ENCODE assay signal across 27 cellular contexts in the genomic region with DNA sequence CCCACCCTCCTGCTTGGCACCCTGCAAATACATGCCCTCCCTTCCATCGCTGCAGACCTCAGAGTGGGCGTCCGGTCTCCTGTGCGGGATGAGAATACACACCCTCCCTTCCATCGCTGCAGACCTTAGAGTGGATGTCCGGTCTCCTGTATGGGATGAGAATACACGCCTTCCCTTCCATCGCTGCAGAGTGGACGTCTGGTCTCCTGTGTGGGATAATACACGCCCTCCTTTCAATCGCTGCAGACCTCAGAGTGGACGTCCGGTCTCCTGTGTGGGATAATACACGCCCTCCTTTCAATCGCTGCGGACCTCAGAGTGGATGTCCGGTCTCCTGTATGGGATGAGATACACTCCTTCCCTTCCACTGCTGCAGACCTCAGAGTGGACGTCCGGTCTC.
"Had no signal": no experiment of that assay in that cellular context is flagged by ENCODE, and none has a peak within 500 bp of the region (broad histone marks: within the 10 kb centered on the region; RNA-seq: fewer than 3 reads in every experiment).

No MANE protein-coding gene starts in this region.

- H3K4me1 Mint-ChIP-seq: activated T-helper 17 cell treated with anti-CD3 and anti-CD28 coated beads, Interleukin-2, amount 50 U/mL, for 72 hours; central memory CD8-positive, alpha-beta T cell had no signal

- H3K4me3 ChIP-seq: adrenal gland, dorsolateral prefrontal cortex, lower lobe of right lung, ovary, psoas muscle, right atrium auricular region, transverse colon had no signal

- H3K27me3 Mint-ChIP-seq: activated naive CD8-positive, alpha-beta T cell had no signal

- H3K9me3 Mint-ChIP-seq: activated T-helper 17 cell treated with anti-CD3 and anti-CD28 coated beads, Interleukin-2, amount 50 U/mL, for 72 hours; central memory CD8-positive, alpha-beta T cell; effector memory CD8-positive, alpha-beta T cell; stimulated activated effector memory CD8-positive, alpha-beta T cell treated with anti-CD3 and anti-CD28 coated beads, Interleukin-12 subunit alpha, Interleukin-12 subunit beta, amount 100 ng/mL, for 72 hours; T-cell had no signal

- FAIRE-seq: astrocyte, colon, endothelial cell of umbilical vein, frontal cortex, keratinocyte had no signal

- DNase-seq: activated CD4-positive, alpha-beta T cell treated with anti-CD3 and anti-CD28 coated beads for 1 hour; activated CD4-positive, alpha-beta T cell treated with anti-CD3 and anti-CD28 coated beads, Interleukin-2, amount 50 U/mL, for 1 hour; activated naive CD4-positive, alpha-beta T cell; activated T-cell treated with anti-CD3 and anti-CD28 coated beads, Interleukin-2, amount 50 U/mL, for 24 hours; adrenal gland; effector memory CD8-positive, alpha-beta T cell; hypothalamus; lower lobe of right lung; naive thymus-derived CD4-positive, alpha-beta T cell; stimulated activated naive CD8-positive, alpha-beta T cell treated with anti-CD3 and anti-CD28 coated beads, Interleukin-15, amount 100 ng/mL, for 72 hours; T-cell; transverse colon had no signal

- ATAC-seq: activated T-helper 17 cell treated with anti-CD3 and anti-CD28 coated beads, Interleukin-2, amount 50 U/mL, for 72 hours; effector memory CD8-positive, alpha-beta T cell; esophagus mucosa; naive thymus-derived CD4-positive, alpha-beta T cell; stimulated activated effector memory CD8-positive, alpha-beta T cell treated with anti-CD3 and anti-CD28 coated beads, Interleukin-12 subunit alpha, Interleukin-12 subunit beta, amount 100 ng/mL, for 72 hours; stimulated activated naive CD8-positive, alpha-beta T cell treated with anti-CD3 and anti-CD28 coated beads, Interleukin-15, amount 100 ng/mL, for 72 hours; T-cell had no signal

- H3K4me3 Mint-ChIP-seq: activated naive CD8-positive, alpha-beta T cell; activated T-cell treated with anti-CD3 and anti-CD28 coated beads, Interleukin-2, amount 50 U/mL, for 24 hours; activated T-helper 17 cell treated with anti-CD3 and anti-CD28 coated beads, Interleukin-2, amount 50 U/mL, for 72 hours; central memory CD8-positive, alpha-beta T cell; effector memory CD8-positive, alpha-beta T cell; stimulated activated effector memory CD8-positive, alpha-beta T cell treated with anti-CD3 and anti-CD28 coated beads, Interleukin-12 subunit alpha, Interleukin-12 subunit beta, amount 100 ng/mL, for 72 hours; stimulated activated naive CD8-positive, alpha-beta T cell treated with anti-CD3 and anti-CD28 coated beads, Interleukin-15, amount 100 ng/mL, for 72 hours; T-cell; T-helper 2 cell treated with Interferon-gamma antibody and Interleukin-4, amounts not matched to agents 5 μg/mL and 100 μg/mL, for 36 hours had no signal

- H3K27ac ChIP-seq: lower lobe of right lung, psoas muscle had no signal

- H3K36me3 Mint-ChIP-seq: activated naive CD8-positive, alpha-beta T cell; naive thymus-derived CD4-positive, alpha-beta T cell; stimulated activated effector memory CD8-positive, alpha-beta T cell treated with anti-CD3 and anti-CD28 coated beads, Interleukin-12 subunit alpha, Interleukin-12 subunit beta, amount 100 ng/mL, for 72 hours; T-cell had no signal

- H3K9me3 ChIP-seq: adrenal gland, lower lobe of right lung, ovary, psoas muscle, right atrium auricular region, transverse colon had no signal

- H3K27me3 ChIP-seq: adrenal gland, dorsolateral prefrontal cortex, ovary, right atrium auricular region, transverse colon had no signal

- H3K27ac Mint-ChIP-seq: activated naive CD8-positive, alpha-beta T cell; activated T-cell treated with anti-CD3 and anti-CD28 coated beads, Interleukin-2, amount 50 U/mL, for 24 hours; activated T-helper 17 cell treated with anti-CD3 and anti-CD28 coated beads, Interleukin-2, amount 50 U/mL, for 72 hours; effector memory CD8-positive, alpha-beta T cell; naive thymus-derived CD4-positive, alpha-beta T cell; stimulated activated effector memory CD8-positive, alpha-beta T cell treated with anti-CD3 and anti-CD28 coated beads, Interleukin-12 subunit alpha, Interleukin-12 subunit beta, amount 100 ng/mL, for 72 hours; stimulated activated naive CD8-positive, alpha-beta T cell treated with anti-CD3 and anti-CD28 coated beads, Interleukin-15, amount 100 ng/mL, for 72 hours; T-cell; T-helper 2 cell treated with Interferon-gamma antibody and Interleukin-4, amounts not matched to agents 5 μg/mL and 100 μg/mL, for 36 hours had no signal

- H3K36me3 ChIP-seq: adrenal gland, lower lobe of right lung, ovary, right atrium auricular region, transverse colon had no signal
